26 cellular contexts compared by ENCODE assay signal in genomic region chr12:67676624-67677023, GRCh38.
"Had no signal": no experiment of that assay in that cellular context is flagged by ENCODE, and none has a peak within 500 bp of the region (broad histone marks: within the 10 kb centered on the region; RNA-seq: fewer than 3 reads in every experiment).

No MANE protein-coding gene starts in this region.

- H3K79me2 ChIP-seq: hepatocyte had no signal

- H3K9me3 ChIP-seq: left lung, testis, uterus had no signal

- H3K27me3 ChIP-seq: cardiac muscle cell, hepatocyte, left lung, testis, uterus had no signal

- ATAC-seq: activated CD8-positive, alpha-beta memory T cell treated with anti-CD3 and anti-CD28 coated beads, Interleukin-2, amount 10 ng/mL, durations not matched to agents 7 days and 5 days; activated CD8-positive, alpha-beta T cell treated with anti-CD3 and anti-CD28 coated beads for 36 hours; left lung; naive thymus-derived CD8-positive, alpha-beta T cell; right cardiac atrium had no signal

- H3K27ac ChIP-seq: cardiac muscle cell, epithelial cell of prostate, hepatocyte, left lung, skin epidermis, testis, uterus had no signal

- H3K4me3 ChIP-seq: cardiac muscle cell, hepatocyte, left lung, lung, skin epidermis, testis, uterus had no signal

- H2AFZ ChIP-seq: hepatocyte had no signal

- DNase-seq: activated CD4-positive, alpha-beta T cell treated with anti-CD3 and anti-CD28 coated beads, Interleukin-2, amount 10 ng/mL, durations not matched to agents 7 days and 5 days; activated CD8-positive, alpha-beta memory T cell treated with anti-CD3 and anti-CD28 coated beads, Interleukin-2, amount 10 ng/mL, durations not matched to agents 7 days and 5 days; activated CD8-positive, alpha-beta T cell treated with anti-CD3 and anti-CD28 coated beads for 36 hours; activated effector memory CD4-positive, alpha-beta T cell treated with anti-CD3 and anti-CD28 coated beads, Interleukin-2, amount 50 U/mL, for 16 hours; activated naive CD4-positive, alpha-beta T cell treated with anti-CD3 and anti-CD28 coated beads, Interleukin-2, amount 10 ng/mL, durations not matched to agents 7 days and 5 days; activated T-cell treated with anti-CD3 and anti-CD28 coated beads for 4 hours; amygdala; cortex of kidney; endodermal cell; foreskin melanocyte; glutamatergic neuron; immature natural killer cell; kidney glomerular epithelial cell; left lung; naive thymus-derived CD8-positive, alpha-beta T cell; stimulated activated CD4-positive, alpha-beta T cell treated with anti-CD3 and anti-CD28 coated beads, Interleukin-2, amount 100 ng/mL, for 24 hours; stimulated activated naive CD4-positive, alpha-beta T cell; testis; trophoblast cell; uterus had no signal

- H3K4me1 ChIP-seq: left lung had no signal

- H3K36me3 ChIP-seq: cardiac muscle cell, left lung, uterus had no signal

- H3K4me2 ChIP-seq: hepatocyte had no signal
